ENCODE assay signal across 32 cellular contexts in the genomic region with DNA sequence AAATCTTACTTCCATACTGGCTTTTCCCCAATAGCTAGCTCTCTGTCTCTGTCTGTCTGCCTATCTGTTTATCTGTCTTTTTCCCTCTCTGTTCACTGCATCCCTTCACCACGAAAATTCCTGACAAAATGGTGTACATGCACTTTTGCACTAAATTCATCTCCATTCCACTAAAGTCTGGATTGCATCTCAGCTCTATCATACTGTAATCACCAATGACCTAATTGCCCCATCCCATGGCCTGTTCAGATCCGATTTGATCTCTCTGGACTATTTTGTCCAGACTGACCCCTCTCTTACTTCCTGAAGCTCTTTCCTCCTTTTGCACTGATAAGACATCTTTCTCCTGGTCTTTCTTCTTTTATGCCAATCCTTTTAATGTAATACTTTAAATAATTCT.
"Had no signal": no experiment of that assay in that cellular context is flagged by ENCODE, and none has a peak within 500 bp of the region (broad histone marks: within the 10 kb centered on the region; RNA-seq: fewer than 3 reads in every experiment).

No MANE protein-coding gene starts in this region.

- H3K27ac ChIP-seq: adrenal gland, ascending aorta, body of pancreas, brain microvascular endothelial cell, breast epithelium, cardiac muscle cell had no signal

- H3K4me3 ChIP-seq: adrenal gland, ascending aorta, body of pancreas, breast epithelium, cardiac muscle cell had no signal

- H3K36me3 ChIP-seq: adrenal gland, ascending aorta, brain microvascular endothelial cell, breast epithelium had no signal

- ATAC-seq: activated naive CD4-positive, alpha-beta T cell treated with anti-CD3 and anti-CD28 coated beads, Interleukin-2, amount 50 U/mL, for 72 hours; activated naive CD8-positive, alpha-beta T cell treated with anti-CD3 and anti-CD28 coated beads, Interleukin-2, amount 50 U/mL, for 24 hours; activated T-cell treated with anti-CD3 and anti-CD28 coated beads, Interleukin-2, amount 50 U/mL, for 4 hours; activated T-cell treated with anti-CD3 and anti-CD28 coated beads, Interleukin-2, amount 50 U/mL, for 72 hours; activated T-helper 17 cell treated with anti-CD3 and anti-CD28 coated beads, Interleukin-2, amount 50 U/mL, for 72 hours; body of pancreas had no signal

- H3K27me3 ChIP-seq: adrenal gland, ascending aorta, body of pancreas, brain microvascular endothelial cell, breast epithelium, cardiac muscle cell had no signal

- H3K9me3 ChIP-seq: adrenal gland, ascending aorta, body of pancreas, breast epithelium had no signal

- DNase-seq: activated effector memory CD4-positive, alpha-beta T cell treated with anti-CD3 and anti-CD28 coated beads, Interleukin-2, amount 50 U/mL, for 16 hours; activated effector memory CD4-positive, alpha-beta T cell treated with Interleukin-2 at 50 U/mL for 16 hours; activated gamma-delta T cell; activated gamma-delta T cell treated with Interleukin-2 at 50 U/mL for 16 hours; activated naive CD4-positive, alpha-beta T cell; activated naive CD4-positive, alpha-beta T cell treated with anti-CD3 and anti-CD28 coated beads for 36 hours; activated naive CD4-positive, alpha-beta T cell treated with anti-CD3 and anti-CD28 coated beads, Interleukin-2, amount 10 ng/mL, durations not matched to agents 7 days and 5 days; activated naive CD4-positive, alpha-beta T cell treated with anti-CD3 and anti-CD28 coated beads, Interleukin-2, amount 50 U/mL, for 16 hours; activated naive CD4-positive, alpha-beta T cell treated with Interleukin-2 at 50 U/mL for 16 hours; activated naive CD8-positive, alpha-beta T cell treated with anti-CD3 and anti-CD28 coated beads for 36 hours; activated naive CD8-positive, alpha-beta T cell treated with anti-CD3 and anti-CD28 coated beads, Interleukin-2, amount 10 ng/mL, durations not matched to agents 7 days and 5 days; activated naive CD8-positive, alpha-beta T cell treated with anti-CD3 and anti-CD28 coated beads, Interleukin-2, amount 50 U/mL, for 24 hours; activated T-cell treated with anti-CD3 and anti-CD28 coated beads, Interleukin-2, amount 50 U/mL, for 1 hour; activated T-cell treated with anti-CD3 and anti-CD28 coated beads, Interleukin-2, amount 50 U/mL, for 24 hours; activated T-cell treated with anti-CD3 and anti-CD28 coated beads, Interleukin-2, amount 50 U/mL, for 4 hours; activated T-cell treated with anti-CD3 and anti-CD28 coated beads, Interleukin-2, amount 50 U/mL, for 48 hours; activated T-cell treated with anti-CD3 and anti-CD28 coated beads, Interleukin-2, amount 50 U/mL, for 72 hours; adrenal gland; amniotic stem cell; amygdala; anterior cingulate cortex; aorta; body of pancreas; brain microvascular endothelial cell; caudate nucleus; central memory CD4-positive, alpha-beta T cell; cerebellar nuclear complex had no signal

- H3K4me1 ChIP-seq: adrenal gland, ascending aorta, breast epithelium had no signal
